In genomic region chr11:24779791-24780190, GRCh38 we compare ENCODE assay signal across 3 cellular contexts.
TF ChIP-seq lines count a peak whose summit lies in the region.

No MANE protein-coding gene starts in this region.

TF ChIP-seq in SK-N-SH, 30 proteins besides CTCF, POLR2A, EP300 and RAD21 (continues in another document):
- TF ChIP-seq ELF1 (IDR thresholded peaks at IDR 0.05) (no peak), SIN3A (IDR thresholded peaks at IDR 0.05; ENCODE audit: borderline replicate concordance, low read depth, low read length) (no peak), POLR2AphosphoS5 (IDR thresholded peaks at IDR 0.05; ENCODE audit: low read depth, low read length) (no peak), JUND (IDR thresholded peaks at IDR 0.05) (no peak), TEAD4 (IDR thresholded peaks at IDR 0.05; ENCODE audit: borderline replicate concordance, insufficient read depth) (no peak), RXRA (IDR thresholded peaks at IDR 0.05; ENCODE audit: borderline replicate concordance, low read depth) (no peak), NFIC (IDR thresholded peaks at IDR 0.05; ENCODE audit: borderline replicate concordance) (no peak), RCOR1 (IDR thresholded peaks at IDR 0.05; ENCODE audit: low read length) (no peak), EZH2phosphoT487 (IDR thresholded peaks at IDR 0.05; ENCODE audit: borderline replicate concordance, low read depth) (no peak), TCF12 (IDR thresholded peaks at IDR 0.05) (no peak), REST (IDR thresholded peaks at IDR 0.05; ENCODE audit: low read depth, low read length) (no peak), RFX5 (IDR thresholded peaks at IDR 0.05; ENCODE audit: low read length) (no peak), USF1 (IDR thresholded peaks at IDR 0.05; ENCODE audit: borderline replicate concordance, low read depth) (no peak), IRF3 (IDR thresholded peaks at IDR 0.05; ENCODE audit: low read depth, low read length) (no peak), SMC3 (IDR thresholded peaks at IDR 0.05; ENCODE audit: low read depth, low read length) (no peak), NRF1 (IDR thresholded peaks at IDR 0.05; ENCODE audit: low read depth, low read length) (no peak), FOXM1 (IDR thresholded peaks at IDR 0.05; ENCODE audit: low read depth) (no peak)

TF ChIP-seq in SK-N-SH treated with all-trans-retinoic acid at 6 μM for 48 hours, 23 proteins besides CTCF, POLR2A, EP300 and RAD21:
- TF ChIP-seq TOX (CRISPR knock-in tag; IDR thresholded peaks at IDR 0.05; ENCODE audit: borderline replicate concordance) (no peak), ZFP30 (CRISPR knock-in tag; IDR thresholded peaks at IDR 0.05) (no peak)
TF ChIP-seq in SK-N-SH treated with all-trans-retinoic acid at 6 μM for 48 hours: peak in this region for 0.

TF ChIP-seq in endothelial cell of umbilical vein, 7 proteins besides CTCF, POLR2A, EP300 and RAD21:
- TF ChIP-seq MAX (IDR thresholded peaks at IDR 0.05; ENCODE audit: insufficient read depth, insufficient read length) (no peak), POLR2AphosphoS5 (IDR thresholded peaks at IDR 0.05; ENCODE audit: insufficient read depth, low read depth, low read length) (no peak), MYC (IDR thresholded peaks at IDR 0.05; ENCODE audit: low read depth, low read length) (no peak), GATA2 (IDR thresholded peaks at IDR 0.05; ENCODE audit: insufficient read depth, insufficient read length, low read depth, low read length) (no peak), JUN (IDR thresholded peaks at IDR 0.05; ENCODE audit: borderline replicate concordance, insufficient read depth, insufficient read length, low read depth) (no peak), FOS (IDR thresholded peaks at IDR 0.05; ENCODE audit: borderline replicate concordance, insufficient read depth, low read length) (no peak), EZH2 (IDR thresholded peaks at IDR 0.05; ENCODE audit: borderline replicate concordance, low read depth, low read length, severe bottlenecking) (no peak)
